In the genomic region with DNA sequence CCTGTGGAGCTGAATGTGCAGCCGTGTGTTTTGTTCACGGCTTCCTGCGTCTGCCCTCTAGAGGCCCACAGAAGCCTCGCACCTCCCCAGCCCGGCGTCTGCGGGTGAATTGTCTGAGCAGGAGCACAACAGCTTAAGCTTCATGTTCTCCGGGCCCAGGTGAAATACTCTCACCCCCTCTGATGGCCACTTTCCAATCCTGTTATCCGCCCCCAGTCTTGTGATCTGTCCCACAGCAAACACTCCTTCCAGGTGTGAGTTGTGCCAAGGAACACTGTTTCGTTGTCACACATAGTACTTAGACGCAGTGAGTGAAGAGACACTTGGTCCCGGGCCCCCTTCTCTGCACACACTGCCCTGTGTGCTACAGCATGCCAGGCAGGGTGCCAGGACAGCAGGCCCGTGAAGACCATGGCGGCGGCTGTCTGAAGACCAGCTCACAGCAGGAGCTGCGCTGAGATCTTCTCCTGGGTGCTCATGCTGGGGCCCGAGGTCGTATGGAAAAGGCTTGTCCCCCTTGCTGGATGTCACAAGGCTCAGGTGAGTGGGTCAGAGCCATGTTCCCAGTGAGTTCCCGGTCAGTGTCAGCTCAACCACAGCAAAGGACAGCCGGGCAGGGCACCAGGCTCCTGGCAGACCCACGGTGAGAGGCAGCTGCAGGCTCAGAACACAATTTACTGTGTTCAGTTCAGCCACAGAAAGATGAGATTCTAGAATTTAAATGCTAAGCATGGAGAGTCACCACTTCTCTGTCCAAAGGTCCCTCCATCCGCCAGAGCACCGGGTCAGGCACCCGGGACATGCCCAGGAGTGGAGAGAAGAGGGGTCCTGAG, we compare ENCODE assay signal across 8 cellular contexts. TPM values are rescaled to one million over a fixed set of nuclear protein-coding genes. Genes with fewer than 3 reads are reported as not detected.
DNase-seq lines count a peak whose midpoint lies in the region; ATAC-seq and TF ChIP-seq lines count a peak whose summit lies in the region.

No MANE protein-coding gene starts in this region.

- H3K9me3 Mint-ChIP-seq in activated CD4-positive, alpha-beta memory T cell treated with anti-CD3 and anti-CD28 coated beads, Interleukin-2, amount 10 ng/mL, durations not matched to agents 7 days and 5 days, result peaks cover 3% of the 10 kb centered on the region
- peaks cover 6 to 24% (median 12%) of the 10 kb centered on the region in 7 donors for H3K9me3 Mint-ChIP-seq in naive B cell

- POLR2A ChIA-PET in activated CD4-positive, alpha-beta memory T cell treated with anti-CD3 and anti-CD28 coated beads, Interleukin-2, amount 10 ng/mL, durations not matched to agents 7 days and 5 days (lab: Charles Lee), result no interaction called here

- peaks cover 3 to 7% of the 10 kb centered on the region in 2 donors for H3K4me1 ChIP-seq in thoracic aorta (ENCODE audit: control insufficient read depth in 1 of 2, low read depth in 2 of 2)

- no peaks in the 10 kb centered on the region for H3K4me1 Mint-ChIP-seq in activated CD4-positive, alpha-beta memory T cell treated with anti-CD3 and anti-CD28 coated beads, Interleukin-2, amount 10 ng/mL, durations not matched to agents 7 days and 5 days
- H3K4me1 Mint-ChIP-seq in naive B cell, result peaks cover 6 to 11% (median 8%) of the 10 kb centered on the region in 3 donors

- H3K27ac Mint-ChIP-seq in activated CD4-positive, alpha-beta memory T cell treated with anti-CD3 and anti-CD28 coated beads, Interleukin-2, amount 10 ng/mL, durations not matched to agents 7 days and 5 days, result no peak overlapping the region
- no peak overlapping the region for H3K27ac Mint-ChIP-seq in naive B cell

- peaks cover 7% of the 10 kb centered on the region for H3K27me3 Mint-ChIP-seq in activated CD4-positive, alpha-beta memory T cell treated with anti-CD3 and anti-CD28 coated beads, Interleukin-2, amount 10 ng/mL, durations not matched to agents 7 days and 5 days
- H3K27me3 Mint-ChIP-seq in naive B cell, result peaks cover 30 to 73% (median 64%) of the 10 kb centered on the region in 3 donors

- CTCF ChIA-PET in activated CD4-positive, alpha-beta memory T cell treated with anti-CD3 and anti-CD28 coated beads, Interleukin-2, amount 10 ng/mL, durations not matched to agents 7 days and 5 days (lab: Charles Lee), result interaction anchor here (0.6 to 1.4 kb wide), 7 partner anchors 9 to 29 kb away, joined by 3 to 8 read pairs (median 4); no protein-coding TSS in a partner anchor

- H3K9me3 ChIP-seq in thoracic aorta, result no peaks in the 10 kb centered on the region

- ATAC-seq in esophagus mucosa (peak; percentile 76), naive B cell (ENCODE audit: low read depth in 2 of 2) (peak; percentile 67 to 79), thoracic aorta (ENCODE audit: insufficient number of reproducible peaks, low FRiP score, low read depth) (peak; percentile 73), GM18520 (IDR thresholded peaks at IDR 0.05; ENCODE audit: unreplicated experiment) (no peak)

- no peak overlapping the region for H3K4me3 Mint-ChIP-seq in activated CD4-positive, alpha-beta memory T cell treated with anti-CD3 and anti-CD28 coated beads, Interleukin-2, amount 10 ng/mL, durations not matched to agents 7 days and 5 days
- peak overlapping the region in 1 of 8 donors; percentile 28 for H3K4me3 Mint-ChIP-seq in naive B cell

- H3K36me3 ChIP-seq in thoracic aorta, result no peaks in the 10 kb centered on the region

- H3K4me3 ChIP-seq in HFF-Myc (replicated peaks; ENCODE audit: low read depth, low read length) (no peak overlapping the region), thoracic aorta (no peak overlapping the region)

- DNase-seq in DMS153 treated with DMSO at 0.1 percent for 48 hours (lab: John Stamatoyannopoulos, UW; ENCODE audit: unreplicated experiment) (peak; percentile 21), HFF-Myc (ENCODE audit: extremely low read depth, low read depth) (no peak), NCI-H2227 (lab: John Stamatoyannopoulos, UW; ENCODE audit: unreplicated experiment) (peak; percentile 79), naive B cell (peak; percentile 31), thoracic aorta (ENCODE audit: low spot score) (peak; percentile 29)
- DNase-seq in activated CD4-positive, alpha-beta memory T cell treated with anti-CD3 and anti-CD28 coated beads, Interleukin-2, amount 10 ng/mL, durations not matched to agents 7 days and 5 days, result peak; percentile 21

- no peaks in the 10 kb centered on the region for H3K27me3 ChIP-seq in thoracic aorta (replicated peaks; ENCODE audit: insufficient read depth)

- H3K27ac ChIP-seq in thoracic aorta, result peak overlapping the region in 1 of 2 donors; percentile 27

- H3K36me3 Mint-ChIP-seq in activated CD4-positive, alpha-beta memory T cell treated with anti-CD3 and anti-CD28 coated beads, Interleukin-2, amount 10 ng/mL, durations not matched to agents 7 days and 5 days (ENCODE audit: low read depth), result no peaks in the 10 kb centered on the region
- peaks cover 0 to 25% of the 10 kb centered on the region in 2 donors for H3K36me3 Mint-ChIP-seq in naive B cell

- TF ChIP-seq CTCF in HFF-Myc (IDR thresholded peaks at IDR 0.05; ENCODE audit: low read depth, low read length, missing control alignments) (peak; percentile 91), thoracic aorta (IDR thresholded peaks at IDR 0.05) (peak; percentile 90)

RNA-seq across cellular contexts. Expression of a gene that starts 6.8 kb away (rescaled TPM):
- not detected for total RNA-seq in activated CD4-positive, alpha-beta memory T cell treated with anti-CD3 and anti-CD28 coated beads, Interleukin-2, amount 10 ng/mL, durations not matched to agents 7 days and 5 days
- total RNA-seq in esophagus mucosa (7.1 TPM), thoracic aorta (100 to 1,000 TPM in 1 of 2 donors, 10 to 100 TPM in 1; 97.5 to 114 TPM)
- polyA plus RNA-seq in naive B cell (ENCODE audit: low read depth in 6 of 6), result 1 to 10 TPM in 2 of 6 donors, not detected in 4; 1.3 TPM

Comparison
In these comparisons a context has a peak if more than half of its experiments do, and no peak if none do; other contexts are left out.
1. RNA of a gene that starts 6.8 kb away (total RNA-seq): 97.5 to 114 TPM in thoracic aorta; 7.1 TPM in esophagus mucosa (single experiment) and not detected in activated CD4-positive, alpha-beta memory T cell treated with anti-CD3 and anti-CD28 coated beads, Interleukin-2, amount 10 ng/mL, durations not matched to agents 7 days and 5 days; every median in the first group is over 10 times any median in the second.